8 cellular contexts compared by ENCODE assay signal in genomic region chr4:152937280-152937534, GRCh38. TPM values are rescaled to one million over a fixed set of nuclear protein-coding genes. Genes with fewer than 3 reads are reported as not detected.
DNase-seq lines count a peak whose midpoint lies in the region; ATAC-seq and TF ChIP-seq lines count a peak whose summit lies in the region.

No MANE protein-coding gene starts in this region.

- H3K9me3 ChIP-seq in right lobe of liver: no peaks in the 10 kb centered on the region
- no peaks in the 10 kb centered on the region for H3K9me3 ChIP-seq in thyroid gland

- no peaks in the 10 kb centered on the region for H3K36me3 ChIP-seq in right lobe of liver
- no peaks in the 10 kb centered on the region for H3K36me3 ChIP-seq in thyroid gland

- H3K27me3 ChIP-seq in right lobe of liver (peaks cover 0 to 4% of the 10 kb centered on the region in 2 donors), thyroid gland (no peaks in the 10 kb centered on the region)

- TF ChIP-seq POLR2A in right lobe of liver (IDR thresholded peaks at IDR 0.05) (no peak), thyroid gland (IDR thresholded peaks at IDR 0.05) (no peak)

- WGBS in right lobe of liver (ENCODE audit: insufficient coverage, low coverage, low lambda C conversion rate, missing lambda C conversion rate): 0% methylated on average over 6 of the region's 25 CpGs
- WGBS in thyroid gland, 2 donors: 0 to 1% methylated on average over 10 to 12 of the region's 25 CpGs

- no peaks in the 10 kb centered on the region for H3K9me3 Mint-ChIP-seq in activated T-cell treated with anti-CD3 and anti-CD28 coated beads, Interleukin-2, amount 50 U/mL, for 4 hours

- ATAC-seq in activated T-cell treated with anti-CD3 and anti-CD28 coated beads, Interleukin-2, amount 50 U/mL, for 4 hours: no peak
- no peak for ATAC-seq in right lobe of liver

- peaks cover 19% of the 10 kb centered on the region for H3K4me1 Mint-ChIP-seq in activated T-cell treated with anti-CD3 and anti-CD28 coated beads, Interleukin-2, amount 50 U/mL, for 4 hours (ENCODE audit: low read depth)

- H3K27ac ChIP-seq in right lobe of liver (no peak overlapping the region), thyroid gland (peak overlapping the region; percentile 28 to 94 (median 81))

- DNase-seq in activated T-cell treated with anti-CD3 and anti-CD28 coated beads, Interleukin-2, amount 50 U/mL, for 4 hours: no peak
- DNase-seq in activated T-cell treated with anti-CD3 and anti-CD28 coated beads, Interleukin-2, amount 50 U/mL, for 1 hour: no peak
- DNase-seq in astrocyte of the cerebellum (ENCODE audit: low read depth) (no peak), right lobe of liver (no peak), thyroid gland (no peak), iPS-NIHi11 (ENCODE audit: low spot score) (no peak), G401 (ENCODE audit: low spot score) (no peak)
- no peak for DNase-seq in effector CD4-positive, alpha-beta T cell

- H3K4me1 ChIP-seq in right lobe of liver: peaks cover 0 to 18% (median 7%) of the 10 kb centered on the region in 4 donors
- peaks cover 19 to 21% of the 10 kb centered on the region in 2 donors for H3K4me1 ChIP-seq in thyroid gland

- TF ChIP-seq CTCF in astrocyte of the cerebellum (IDR thresholded peaks at IDR 0.05; ENCODE audit: low read depth, low read length, missing control alignments) (no peak), right lobe of liver (IDR thresholded peaks at IDR 0.05) (no peak), thyroid gland (IDR thresholded peaks at IDR 0.05) (no peak)

- H3K36me3 Mint-ChIP-seq in activated T-cell treated with anti-CD3 and anti-CD28 coated beads, Interleukin-2, amount 50 U/mL, for 4 hours (ENCODE audit: insufficient read depth): no peaks in the 10 kb centered on the region

- peak overlapping the region; percentile 69 for H3K4me3 Mint-ChIP-seq in activated T-cell treated with anti-CD3 and anti-CD28 coated beads, Interleukin-2, amount 50 U/mL, for 4 hours

- intact Hi-C loops in right lobe of liver (cut with DNase I) (no loop called here), thyroid gland (cut with DNase I) (no loop called here)

- peak overlapping the region; percentile 57 for H3K4me3 ChIP-seq in astrocyte of the cerebellum (ENCODE audit: low read depth, low read length)
- peak overlapping the region; percentile 43 to 53 (median 45) for H3K4me3 ChIP-seq in right lobe of liver
- peak overlapping the region; percentile 51 to 84 (median 83) for H3K4me3 ChIP-seq in thyroid gland (replicated peaks in 1 of 3)

- H3K27me3 Mint-ChIP-seq in activated T-cell treated with anti-CD3 and anti-CD28 coated beads, Interleukin-2, amount 50 U/mL, for 4 hours (ENCODE audit: low read depth): peaks cover 67% of the 10 kb centered on the region

- in situ Hi-C loops in astrocyte of the cerebellum (cut with HindIII; ENCODE audit: low sequenced_read_pairs) (no loop called here), G401 (cut with HindIII; ENCODE audit: low sequenced_read_pairs) (no loop called here)

RNA-seq across cellular contexts. Expression of gene FHDC1, which starts 1.1 kb away (rescaled TPM):
- total RNA-seq in activated T-cell treated with anti-CD3 and anti-CD28 coated beads, Interleukin-2, amount 50 U/mL, for 4 hours: under 1 TPM in 2 of 3 donors, not detected in 1; 0.05 to 0.11 TPM
- under 1 TPM; 0.12 to 0.82 (median 0.15) TPM for total RNA-seq in right lobe of liver
- total RNA-seq in thyroid gland: 10 to 100 TPM; 12.4 to 26.2 (median 18.3) TPM
- 0.06 and 0.27 TPM in 2 replicates for total RNA-seq in G401 (2014; rRNA removed; shearing (Covaris generic))

Comparison
In these comparisons a context has a peak if more than half of its experiments do, and no peak if none do; other contexts are left out.
1. H3K27ac ChIP-seq: peak in thyroid gland (3 of 3); none in right lobe of liver (0 of 3).
2. RNA of gene FHDC1, which starts 1.1 kb away (total RNA-seq): 12.4 to 26.2 TPM in thyroid gland; 0.06 to 0.27 TPM in G401, 0.12 to 0.82 TPM in right lobe of liver and 0.05 to 0.11 TPM in activated T-cell treated with anti-CD3 and anti-CD28 coated beads, Interleukin-2, amount 50 U/mL, for 4 hours; every median in the first group is over 4 times any median in the second.
3. Peak in every context shown above with its lines, with median percentiles within 50 percentile points of each other: H3K4me3 ChIP-seq.